ENCODE assay signal across 17 cellular contexts in genomic region chr6:72386324-72386723, GRCh38.
DNase-seq lines count a peak whose midpoint lies in the region; ATAC-seq and TF ChIP-seq lines count a peak whose summit lies in the region.
"Had no signal": no experiment of that assay in that cellular context is flagged by ENCODE, and none has a peak within 500 bp of the region (broad histone marks: within the 10 kb centered on the region; RNA-seq: fewer than 3 reads in every experiment).

No MANE protein-coding gene starts in this region.

- peaks cover 65% of the 10 kb centered on the region for H3K27me3 Mint-ChIP-seq in MCF 10A (ENCODE audit: insufficient read depth, unreplicated experiment)

- no peaks in the 10 kb centered on the region for H3K36me3 Mint-ChIP-seq in MCF 10A (ENCODE audit: insufficient read depth, unreplicated experiment)
- H3K36me3 Mint-ChIP-seq: CD4-positive, alpha-beta memory T cell; naive thymus-derived CD8-positive, alpha-beta T cell had no signal

- intact Hi-C loops in MCF 10A (cut with micrococcal nuclease) = no loop called here
- intact Hi-C loops in breast epithelium (cut with DNase I; ENCODE audit: low total_unique reads) = no loop called here
- intact Hi-C loops in upper lobe of right lung (cut with DNase I) = no loop called here

- H3K4me3 ChIP-seq in breast epithelium (no peak overlapping the region), cardiac fibroblast (replicated peaks in 1 of 2; ENCODE audit: low read depth in 2 of 2, low read length in 2 of 2) (peak overlapping the region in 1 of 2 donors; percentile 45), upper lobe of right lung (no peak overlapping the region)
- H3K4me3 ChIP-seq: A549 had no signal

- ATAC-seq in upper lobe of right lung (peak; percentile 30), GM21381 (IDR thresholded peaks at IDR 0.05; ENCODE audit: unreplicated experiment) (no peak)
- ATAC-seq: naive thymus-derived CD8-positive, alpha-beta T cell; PC-3; stimulated activated naive CD8-positive, alpha-beta T cell treated with anti-CD3 and anti-CD28 coated beads, Interleukin-15, amount 100 ng/mL, for 72 hours had no signal

- H3K9me3 Mint-ChIP-seq in MCF 10A (ENCODE audit: unreplicated experiment) = no peaks in the 10 kb centered on the region
- H3K9me3 Mint-ChIP-seq: CD4-positive, alpha-beta memory T cell; naive thymus-derived CD8-positive, alpha-beta T cell; stimulated activated naive CD8-positive, alpha-beta T cell treated with anti-CD3 and anti-CD28 coated beads, Interleukin-15, amount 100 ng/mL, for 72 hours had no signal

- no peaks in the 10 kb centered on the region for H3K27me3 ChIP-seq in breast epithelium
- no peaks in the 10 kb centered on the region for H3K27me3 ChIP-seq in upper lobe of right lung

- H3K9me3 ChIP-seq in breast epithelium (no peaks in the 10 kb centered on the region), upper lobe of right lung (no peaks in the 10 kb centered on the region)
- H3K9me3 ChIP-seq: A549 had no signal

- H3K36me3 ChIP-seq in breast epithelium (no peaks in the 10 kb centered on the region), upper lobe of right lung (no peaks in the 10 kb centered on the region)

- no peak for TF ChIP-seq CTCF in MCF 10A (IDR thresholded peaks at IDR 0.05; ENCODE audit: unreplicated experiment)
- TF ChIP-seq CTCF in breast epithelium (IDR thresholded peaks at IDR 0.05) = no peak
- TF ChIP-seq CTCF in cardiac fibroblast (IDR thresholded peaks at IDR 0.05; ENCODE audit: low read depth, low read length) = no peak
- TF ChIP-seq CTCF in upper lobe of right lung (IDR thresholded peaks at IDR 0.05) = no peak

- no peak overlapping the region for H3K27ac Mint-ChIP-seq in MCF 10A (ENCODE audit: low read depth, unreplicated experiment)
- H3K27ac Mint-ChIP-seq: CD4-positive, alpha-beta memory T cell; naive thymus-derived CD8-positive, alpha-beta T cell; stimulated activated naive CD8-positive, alpha-beta T cell treated with anti-CD3 and anti-CD28 coated beads, Interleukin-15, amount 100 ng/mL, for 72 hours had no signal

- DNase-seq in MCF 10A (ENCODE audit: unreplicated experiment) (peak; percentile 21), breast epithelium (ENCODE audit: low spot score in 2 of 2) (no peak), NOMO-1 treated with dmso at 0.1 percent for 144 hours (lab: John Stamatoyannopoulos, UW; ENCODE audit: unreplicated experiment) (peak; percentile 2), cardiac fibroblast (ENCODE audit: low read depth in 2 of 2) (peak; percentile 47 to 80), upper lobe of right lung (no peak), NCI-H2029 treated with DMSO at 0.1 percent for 48 hours (lab: John Stamatoyannopoulos, UW) (no peak), amygdala (lab: John Stamatoyannopoulos, UW) (no peak)
- DNase-seq: activated effector memory CD4-positive, alpha-beta T cell treated with Interleukin-2 at 50 U/mL for 16 hours; CD4-positive, alpha-beta memory T cell; naive thymus-derived CD8-positive, alpha-beta T cell; NCI-H1694 treated with DMSO at 0.1 percent for 48 hours; NCI-H345; PC-3; stimulated activated naive CD8-positive, alpha-beta T cell treated with anti-CD3 and anti-CD28 coated beads, Interleukin-15, amount 100 ng/mL, for 72 hours had no signal

- H3K4me3 Mint-ChIP-seq in MCF 10A (ENCODE audit: unreplicated experiment) = no peak overlapping the region
- H3K4me3 Mint-ChIP-seq: CD4-positive, alpha-beta memory T cell; naive thymus-derived CD8-positive, alpha-beta T cell; stimulated activated naive CD8-positive, alpha-beta T cell treated with anti-CD3 and anti-CD28 coated beads, Interleukin-15, amount 100 ng/mL, for 72 hours had no signal

- BruUV-seq in MCF 10A (replicated peaks; lab: Mats Ljungman, UMichigan) = no TSS peak

- no peak for TF ChIP-seq POLR2A in breast epithelium (IDR thresholded peaks at IDR 0.05)

- H3K4me1 ChIP-seq in breast epithelium (no peaks in the 10 kb centered on the region), upper lobe of right lung (no peaks in the 10 kb centered on the region)
- H3K4me1 ChIP-seq: A549 had no signal

- CTCF ChIA-PET in MCF 10A (lab: Yijun Ruan, JAX) = no interaction called here

- H3K4me1 Mint-ChIP-seq in MCF 10A (ENCODE audit: insufficient read depth, unreplicated experiment) = no peaks in the 10 kb centered on the region
- H3K4me1 Mint-ChIP-seq: CD4-positive, alpha-beta memory T cell; stimulated activated naive CD8-positive, alpha-beta T cell treated with anti-CD3 and anti-CD28 coated beads, Interleukin-15, amount 100 ng/mL, for 72 hours had no signal

- H3K27ac ChIP-seq in breast epithelium (no peak overlapping the region), upper lobe of right lung (no peak overlapping the region)
- H3K27ac ChIP-seq: A549, epithelial cell of prostate had no signal

- POLR2A ChIA-PET in MCF 10A (lab: Yijun Ruan, JAX) = no interaction called here

Comparison
In these comparisons a context has a peak if more than half of its experiments do, and no peak if none do; other contexts are left out.
1. DNase-seq: peak in MCF 10A (single experiment), NOMO-1 treated with dmso at 0.1 percent for 144 hours (single experiment) and cardiac fibroblast (2 of 2); none in breast epithelium (0 of 2), upper lobe of right lung (single experiment), NCI-H2029 treated with DMSO at 0.1 percent for 48 hours (single experiment) and amygdala (0 of 56).